ENCODE assay signal across 10 cellular contexts in the genomic region with DNA sequence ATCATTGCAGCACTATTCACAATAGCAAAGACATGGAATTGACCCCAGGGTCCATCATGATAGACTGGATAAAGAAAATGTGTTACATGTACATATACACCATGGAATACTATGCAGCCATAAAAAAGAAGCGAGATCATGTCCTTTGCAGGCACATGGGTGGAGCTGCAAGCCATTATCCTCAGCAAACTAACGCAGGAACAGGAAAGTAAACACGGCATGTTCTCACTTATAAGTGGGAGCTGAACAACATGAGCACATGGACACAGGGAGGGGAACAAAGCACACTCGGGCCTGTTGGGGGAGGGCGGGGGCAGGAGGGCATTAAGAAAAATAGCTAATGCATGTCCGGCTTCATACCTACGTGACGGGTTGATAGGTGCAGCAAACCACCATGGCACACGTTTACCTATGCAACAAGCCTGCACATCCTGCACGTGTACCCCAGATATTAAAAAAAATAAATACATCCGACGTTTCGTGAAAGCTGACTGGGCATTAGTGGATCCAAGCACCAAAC. TPM values are rescaled to one million over a fixed set of nuclear protein-coding genes. Genes with fewer than 3 reads are reported as not detected.
A peak's percentile ranks its signal among the peaks of the same experiment; 100 is the strongest.
DNase-seq lines count a peak whose midpoint lies in the region; ATAC-seq, FAIRE-seq and TF ChIP-seq lines count a peak whose summit lies in the region.
"Had no signal": no experiment of that assay in that cellular context is flagged by ENCODE, and none has a peak within 500 bp of the region (broad histone marks: within the 10 kb centered on the region; RNA-seq: fewer than 3 reads in every experiment).

No MANE protein-coding gene starts in this region.

- FAIRE-seq in frontal cortex (lab: Jason Lieb, UNC) = no peak
- FAIRE-seq: A204.1 had no signal

- H3K27ac ChIP-seq in SK-N-SH (ENCODE audit: low read depth in 2 of 2, low read length in 1 of 2) (peak overlapping the region; percentile 32 to 66; a peak in 1 of 4 replicates), skin epidermis (peak overlapping the region in 2 of 21 experiments; percentile 27 to 41)

- CTCF ChIA-PET in SK-N-SH (lab: Yijun Ruan, JAX) (interaction anchor here (1.1 to 1.3 kb wide), 2 partner anchors 43 to 312 kb away, joined by 3 to 4 read pairs; no protein-coding TSS in a partner anchor), WTC11 (lab: Charles Lee) (interaction anchor here (1.3 to 1.9 kb wide), 3 partner anchors 11 to 47 kb away, joined by 4 to 17 read pairs (median 6); a partner anchor contains a TSS)

- TF ChIP-seq EP300 in SK-N-SH (IDR thresholded peaks at IDR 0.05; ENCODE audit: borderline replicate concordance in 1 of 2, low read depth in 1 of 2, low read length in 1 of 2) = no peak

- H3K4me1 Mint-ChIP-seq in WTC11 = no peaks in the 10 kb centered on the region

- no peaks in the 10 kb centered on the region for H3K27me3 ChIP-seq in SK-N-SH (ENCODE audit: insufficient read depth)

- H3K4me3 ChIP-seq in SK-N-SH (ENCODE audit: low read depth in 2 of 2, low read length in 1 of 2) (peak overlapping the region; percentile 49 to 53), foreskin fibroblast (ENCODE audit: low read depth in 1 of 2, low read length in 2 of 2) (peak overlapping the region; percentile 46 to 49), skin epidermis (peak overlapping the region in 6 of 7 experiments; percentile 23 to 51 (median 41))

- H3K9me3 ChIP-seq in SK-N-SH = no peaks in the 10 kb centered on the region

- no peak overlapping the region for H2AFZ ChIP-seq in SK-N-SH (ENCODE audit: low read depth)

- H3F3A ChIP-seq in SK-N-SH (replicated peaks; ENCODE audit: insufficient read depth) = peaks cover 4% of the 10 kb centered on the region

- TF ChIP-seq RAD21 in SK-N-SH (IDR thresholded peaks at IDR 0.05; ENCODE audit: low read length) = no peak

- peaks cover 39% of the 10 kb centered on the region for H3K27me3 Mint-ChIP-seq in WTC11 (ENCODE audit: low read depth)

- peaks cover 0 to 4% of the 10 kb centered on the region in 2 experiments; a peak in 2 of 4 replicates for H3K4me1 ChIP-seq in SK-N-SH (ENCODE audit: control insufficient read depth in 1 of 2, insufficient read depth in 2 of 2, low read depth in 1 of 2, low read length in 1 of 2)

- POLR2A ChIA-PET in SK-N-SH (lab: Yijun Ruan, JAX) (interaction anchor here (1.5 kb wide), 1 partner anchor 262 kb away, joined by 8 read pairs; a partner anchor contains a TSS), WTC11 (lab: Charles Lee) (interaction anchor here (1.1 kb wide), 1 partner anchor 47 kb away, joined by 5 read pairs; no protein-coding TSS in a partner anchor)

- H4K20me1 ChIP-seq in SK-N-SH (ENCODE audit: insufficient read depth) = no peaks in the 10 kb centered on the region

- peak overlapping the region; percentile 66 for H3K4me3 Mint-ChIP-seq in WTC11

- peak overlapping the region; percentile 94 for H3K4me2 ChIP-seq in SK-N-SH

- ATAC-seq in SK-N-SH treated with all-trans-retinoic acid at 6 μM for 48 hours (no peak), WTC11 (no peak)

- H3K79me2 ChIP-seq in SK-N-SH (ENCODE audit: insufficient read depth) = 0 out of 2 replicates have a peak, but pooled peaks cover 8% of the 10 kb centered on the region

- H3K27ac Mint-ChIP-seq in WTC11 = no peak overlapping the region; the same call in 1 of the 2 replicates

- WGBS in SK-N-SH (ENCODE audit: low lambda C conversion rate) = 74% methylated on average over 13 of the region's 13 CpGs

- H3K36me3 ChIP-seq in SK-N-SH (replicated peaks in 1 of 2; ENCODE audit: control insufficient read depth in 1 of 2, insufficient read depth in 2 of 2, low read length in 1 of 2) = no peaks in the 10 kb centered on the region

- H3K9me2 ChIP-seq in SK-N-SH = no peaks in the 10 kb centered on the region

- H3K9ac ChIP-seq in SK-N-SH = peak overlapping the region; percentile 61; the same call in 1 of the 2 replicates

- peaks cover 11% of the 10 kb centered on the region for H3K9me3 Mint-ChIP-seq in WTC11

- DNase-seq in SK-N-SH (no peak), WTC11 (ENCODE audit: low spot score) (no peak), foreskin fibroblast (peak in 1 of 2 donors; percentile 26), frontal cortex (ENCODE audit: low spot score in 2 of 2) (no peak), NCI-H446 (lab: John Stamatoyannopoulos, UW) (no peak), amniotic stem cell (lab: John Stamatoyannopoulos, UW) (no peak)
- DNase-seq: stimulated activated CD4-positive, alpha-beta T cell treated with anti-CD3 and anti-CD28 coated beads, Interleukin-4, amount 100 ng/mL, for 1 hour had no signal

- H3K36me3 Mint-ChIP-seq in WTC11 = peaks cover 8% of the 10 kb centered on the region

- TF ChIP-seq CTCF in SK-N-SH (IDR thresholded peaks at IDR 0.05) = no peak
- TF ChIP-seq CTCF in WTC11 (IDR thresholded peaks at IDR 0.05) = no peak
- no peak for TF ChIP-seq CTCF in foreskin fibroblast (IDR thresholded peaks at IDR 0.05; ENCODE audit: low read depth, low read length)

TF ChIP-seq in SK-N-SH, 30 proteins besides CTCF, POLR2A, EP300 and RAD21 (continues in another document):
- TF ChIP-seq, protein P1, sequence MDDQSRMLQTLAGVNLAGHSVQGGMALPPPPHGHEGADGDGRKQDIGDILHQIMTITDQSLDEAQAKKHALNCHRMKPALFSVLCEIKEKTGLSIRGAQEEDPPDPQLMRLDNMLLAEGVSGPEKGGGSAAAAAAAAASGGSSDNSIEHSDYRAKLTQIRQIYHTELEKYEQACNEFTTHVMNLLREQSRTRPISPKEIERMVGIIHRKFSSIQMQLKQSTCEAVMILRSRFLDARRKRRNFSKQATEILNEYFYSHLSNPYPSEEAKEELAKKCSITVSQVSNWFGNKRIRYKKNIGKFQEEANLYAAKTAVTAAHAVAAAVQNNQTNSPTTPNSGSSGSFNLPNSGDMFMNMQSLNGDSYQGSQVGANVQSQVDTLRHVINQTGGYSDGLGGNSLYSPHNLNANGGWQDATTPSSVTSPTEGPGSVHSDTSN (IDR thresholded peaks at IDR 0.05) = no peak
- TF ChIP-seq MXI1 (IDR thresholded peaks at IDR 0.05; ENCODE audit: low read depth, low read length) (no peak), SIN3A (IDR thresholded peaks at IDR 0.05; ENCODE audit: borderline replicate concordance, low read depth, low read length) (no peak), RXRA (IDR thresholded peaks at IDR 0.05; ENCODE audit: borderline replicate concordance, low read depth) (no peak), TCF12 (IDR thresholded peaks at IDR 0.05) (no peak)

TF ChIP-seq in SK-N-SH treated with all-trans-retinoic acid at 6 μM for 48 hours, 23 proteins besides CTCF, POLR2A, EP300 and RAD21 (continues in another document):
- TF ChIP-seq, protein P2, sequence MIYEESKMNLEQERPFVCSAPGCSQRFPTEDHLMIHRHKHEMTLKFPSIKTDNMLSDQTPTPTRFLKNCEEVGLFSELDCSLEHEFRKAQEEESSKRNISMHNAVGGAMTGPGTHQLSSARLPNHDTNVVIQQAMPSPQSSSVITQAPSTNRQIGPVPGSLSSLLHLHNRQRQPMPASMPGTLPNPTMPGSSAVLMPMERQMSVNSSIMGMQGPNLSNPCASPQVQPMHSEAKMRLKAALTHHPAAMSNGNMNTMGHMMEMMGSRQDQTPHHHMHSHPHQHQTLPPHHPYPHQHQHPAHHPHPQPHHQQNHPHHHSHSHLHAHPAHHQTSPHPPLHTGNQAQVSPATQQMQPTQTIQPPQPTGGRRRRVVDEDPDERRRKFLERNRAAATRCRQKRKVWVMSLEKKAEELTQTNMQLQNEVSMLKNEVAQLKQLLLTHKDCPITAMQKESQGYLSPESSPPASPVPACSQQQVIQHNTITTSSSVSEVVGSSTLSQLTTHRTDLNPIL (CRISPR knock-in tag; IDR thresholded peaks at IDR 0.05; ENCODE audit: low read depth) = no peak

TF ChIP-seq in WTC11, 78 proteins besides CTCF, POLR2A, EP300 and RAD21:
- TF ChIP-seq FOXP1 (CRISPR knock-in tag; IDR thresholded peaks at IDR 0.05; ENCODE audit: borderline replicate concordance) (no peak), ZNF671 (CRISPR knock-in tag; IDR thresholded peaks at IDR 0.05) (no peak), IRF2 (CRISPR knock-in tag; IDR thresholded peaks at IDR 0.05; ENCODE audit: borderline replicate concordance, low read depth) (no peak), JUN (CRISPR knock-in tag; IDR thresholded peaks at IDR 0.05) (no peak), NR1H2 (CRISPR knock-in tag; IDR thresholded peaks at IDR 0.05) (no peak), SP1 (CRISPR knock-in tag; conservative IDR thresholded peaks at IDR 0.05) (no peak)
- TF ChIP-seq, protein P3, sequence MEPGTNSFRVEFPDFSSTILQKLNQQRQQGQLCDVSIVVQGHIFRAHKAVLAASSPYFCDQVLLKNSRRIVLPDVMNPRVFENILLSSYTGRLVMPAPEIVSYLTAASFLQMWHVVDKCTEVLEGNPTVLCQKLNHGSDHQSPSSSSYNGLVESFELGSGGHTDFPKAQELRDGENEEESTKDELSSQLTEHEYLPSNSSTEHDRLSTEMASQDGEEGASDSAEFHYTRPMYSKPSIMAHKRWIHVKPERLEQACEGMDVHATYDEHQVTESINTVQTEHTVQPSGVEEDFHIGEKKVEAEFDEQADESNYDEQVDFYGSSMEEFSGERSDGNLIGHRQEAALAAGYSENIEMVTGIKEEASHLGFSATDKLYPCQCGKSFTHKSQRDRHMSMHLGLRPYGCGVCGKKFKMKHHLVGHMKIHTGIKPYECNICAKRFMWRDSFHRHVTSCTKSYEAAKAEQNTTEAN (CRISPR knock-in tag; IDR thresholded peaks at IDR 0.05) = no peak
- TF ChIP-seq, protein P4, sequence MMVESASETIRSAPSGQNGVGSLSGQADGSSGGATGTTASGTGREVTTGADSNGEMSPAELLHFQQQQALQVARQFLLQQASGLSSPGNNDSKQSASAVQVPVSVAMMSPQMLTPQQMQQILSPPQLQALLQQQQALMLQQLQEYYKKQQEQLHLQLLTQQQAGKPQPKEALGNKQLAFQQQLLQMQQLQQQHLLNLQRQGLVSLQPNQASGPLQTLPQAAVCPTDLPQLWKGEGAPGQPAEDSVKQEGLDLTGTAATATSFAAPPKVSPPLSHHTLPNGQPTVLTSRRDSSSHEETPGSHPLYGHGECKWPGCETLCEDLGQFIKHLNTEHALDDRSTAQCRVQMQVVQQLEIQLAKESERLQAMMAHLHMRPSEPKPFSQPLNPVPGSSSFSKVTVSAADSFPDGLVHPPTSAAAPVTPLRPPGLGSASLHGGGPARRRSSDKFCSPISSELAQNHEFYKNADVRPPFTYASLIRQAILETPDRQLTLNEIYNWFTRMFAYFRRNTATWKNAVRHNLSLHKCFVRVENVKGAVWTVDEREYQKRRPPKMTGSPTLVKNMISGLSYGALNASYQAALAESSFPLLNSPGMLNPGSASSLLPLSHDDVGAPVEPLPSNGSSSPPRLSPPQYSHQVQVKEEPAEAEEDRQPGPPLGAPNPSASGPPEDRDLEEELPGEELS (CRISPR knock-in tag; IDR thresholded peaks at IDR 0.05) = no peak

RNA-seq across cellular contexts. Expression of a gene that starts 28.9 kb away (rescaled TPM):
- 6.2 and 10.8 TPM in 2 replicates for polyA plus RNA-seq in SK-N-SH (2012; rRNA removed)
- 3.4 and 4.1 TPM in 2 replicates for polyA plus RNA-seq in SK-N-SH (2012; cell fraction: cytosol; rRNA removed)
- polyA plus RNA-seq in SK-N-SH (2012; cell fraction: nucleus; rRNA removed) = 8.1 and 10.9 TPM in 2 replicates
- total RNA-seq in WTC11 (2021) (15.5 to 31.2 TPM (median 15.6 TPM) in 3 replicates), frontal cortex (14.7 TPM)

RNA-seq across cellular contexts. Expression of a gene that starts 46.1 kb away (rescaled TPM):
- 0.07 and 0.16 TPM in 2 replicates for polyA plus RNA-seq in SK-N-SH (2012; rRNA removed)
- polyA plus RNA-seq in SK-N-SH (2012; cell fraction: cytosol; rRNA removed) = 0.04 TPM in 1 of 2 replicates, not detected in the other
- polyA plus RNA-seq in SK-N-SH (2012; cell fraction: nucleus; rRNA removed) = 1.5 and 2.3 TPM in 2 replicates
- total RNA-seq in WTC11 (2021) (9.8 to 12.1 TPM (median 10.7 TPM) in 3 replicates), frontal cortex (not detected)

Comparison
In these comparisons a context has a peak if more than half of its experiments do, and no peak if none do; other contexts are left out.
1. RNA of a gene that starts 46.1 kb away (total RNA-seq): 9.8 to 12.1 TPM in WTC11; not detected in frontal cortex (single experiment); every median in the first group is over 10 times any median in the second.
2. Peak in every context shown above with its lines, with median percentiles within 50 percentile points of each other: H3K4me3 ChIP-seq.